10 cellular contexts compared by ENCODE assay signal in genomic region chr2:38105911-38106310, GRCh38. TPM values are rescaled to one million over a fixed set of nuclear protein-coding genes. Genes with fewer than 3 reads are reported as not detected.
DNase-seq lines count a peak whose midpoint lies in the region; ATAC-seq and TF ChIP-seq lines count a peak whose summit lies in the region.
"Had no signal": no experiment of that assay in that cellular context is flagged by ENCODE, and none has a peak within 500 bp of the region (broad histone marks: within the 10 kb centered on the region; RNA-seq: fewer than 3 reads in every experiment).

No MANE protein-coding gene starts in this region.

- intact Hi-C loops in CD14-positive monocyte (cut with micrococcal nuclease) (no loop called here), mammary epithelial cell (cut with micrococcal nuclease) (loop anchor here (1.0 kb wide), 1 partner anchor 8 kb away; no protein-coding TSS in a partner anchor)

- H3K79me2 ChIP-seq in OCI-LY3 (ENCODE audit: low read length) (no peaks in the 10 kb centered on the region), mammary epithelial cell (ENCODE audit: insufficient read depth, low read length) (no peaks in the 10 kb centered on the region)

- H3K36me3 ChIP-seq in OCI-LY3 (replicated peaks; ENCODE audit: low read depth, low read length) (no peaks in the 10 kb centered on the region), mammary epithelial cell (ENCODE audit: insufficient read depth, low read length) (no peaks in the 10 kb centered on the region)
- H3K36me3 ChIP-seq: BLaER1 treated with 17β-estradiol and CSF1 and Interleukin-3, amounts not matched to agents 10 nM and 100 nM had no signal

- in situ Hi-C loops in mammary epithelial cell (cut with MboI; ENCODE audit: low sequenced_read_pairs in 2 of 2): loop anchor here in 1 of 2 donors (10.0 kb wide), 1 partner anchor 121 kb away; no protein-coding TSS in a partner anchor

- CTCF ChIA-PET in mammary epithelial cell (lab: Charles Lee; ENCODE audit: low non-redundant PET): no interaction called here
- CTCF ChIA-PET in HEK293T (lab: Yijun Ruan, JAX): interaction anchor here (0.6 to 0.9 kb wide), 2 partner anchors 29 to 124 kb away, joined by 3 read pairs; no protein-coding TSS in a partner anchor

- H3K9ac ChIP-seq in OCI-LY3 (ENCODE audit: low read length) (no peak overlapping the region), mammary epithelial cell (ENCODE audit: insufficient read depth, low read length) (no peak overlapping the region)

- H3K4me3 ChIP-seq in OCI-LY3 (ENCODE audit: low read length): no peak overlapping the region
- no peak overlapping the region for H3K4me3 ChIP-seq in mammary epithelial cell (replicated peaks in 1 of 3; ENCODE audit: insufficient read depth in 1 of 3, low read depth in 2 of 3, low read length in 3 of 3)
- H3K4me3 ChIP-seq: BLaER1 treated with 17β-estradiol and CSF1 and Interleukin-3, amounts not matched to agents 10 nM and 100 nM had no signal

- dilution Hi-C loops in mammary epithelial cell (cut with HindIII; ENCODE audit: low sequenced_read_pairs): no loop called here

- H3K36me3 Mint-ChIP-seq in CD14-positive monocyte: peaks cover 7 to 9% of the 10 kb centered on the region in 2 donors
- peaks cover 12% of the 10 kb centered on the region for H3K36me3 Mint-ChIP-seq in osteocyte (ENCODE audit: unreplicated experiment)
- H3K36me3 Mint-ChIP-seq in stimulated activated memory B cell treated with anti-CD40 and anti-IgM and Interleukin-4, amounts not matched to agents 10 μg/mL and 1 μg/mL and 100 μg/mL, for 72 hours: no peaks in the 10 kb centered on the region
- H3K36me3 Mint-ChIP-seq in naive thymus-derived CD8-positive, alpha-beta T cell: peaks cover 2 to 10% (median 8%) of the 10 kb centered on the region in 3 donors

- no TSS peak for BruUV-seq in mammary epithelial cell (replicated peaks; lab: Mats Ljungman, UMichigan)

- H3K9me3 ChIP-seq in OCI-LY3 (ENCODE audit: insufficient read depth, low read length) (no peaks in the 10 kb centered on the region), mammary epithelial cell (replicated peaks; ENCODE audit: insufficient read depth, low read length) (no peaks in the 10 kb centered on the region)

- POLR2A ChIA-PET in naive thymus-derived CD8-positive, alpha-beta T cell (lab: Charles Lee): no interaction called here
- POLR2A ChIA-PET in HEK293T (lab: Yijun Ruan, JAX): interaction anchor here (2.1 kb wide), 1 partner anchor 29 kb away, joined by 10 read pairs; the partner anchor contains the start of gene CYP1B1

- H3K4me1 ChIP-seq in OCI-LY3 (ENCODE audit: low read length): peaks cover 27% of the 10 kb centered on the region
- H3K4me1 ChIP-seq in mammary epithelial cell (ENCODE audit: insufficient read depth, low read length): peaks cover 27% of the 10 kb centered on the region

- TF ChIP-seq CTCF in CD14-positive monocyte (IDR thresholded peaks at IDR 0.05) (no peak), OCI-LY3 (IDR thresholded peaks at IDR 0.05; ENCODE audit: low read depth, low read length) (no peak), mammary epithelial cell (conservative IDR thresholded peaks at IDR 0.05 in 1 of 2, IDR thresholded peaks at IDR 0.05 in 1 of 2; ENCODE audit: extremely low read depth in 1 of 2, insufficient read depth in 1 of 2, low read depth in 1 of 2, low read length in 2 of 2) (no peak), osteocyte (IDR thresholded peaks at IDR 0.05) (no peak)

- H3K4me3 Mint-ChIP-seq in CD14-positive monocyte (peak overlapping the region in 1 of 2 donors; percentile 59), osteocyte (ENCODE audit: unreplicated experiment) (peak overlapping the region; percentile 7)
- H3K4me3 Mint-ChIP-seq in stimulated activated memory B cell treated with anti-CD40 and anti-IgM and Interleukin-4, amounts not matched to agents 10 μg/mL and 1 μg/mL and 100 μg/mL, for 72 hours: no peak overlapping the region
- H3K4me3 Mint-ChIP-seq in naive thymus-derived CD8-positive, alpha-beta T cell: no peak overlapping the region

- H3K27ac ChIP-seq in OCI-LY3 (ENCODE audit: low read length) (no peak overlapping the region), mammary epithelial cell (ENCODE audit: insufficient read depth, low read depth, low read length) (peak overlapping the region; percentile 74)

- DNase-seq in CD14-positive monocyte (ENCODE audit: low spot score): no peak
- no peak for DNase-seq in mammary epithelial cell
- DNase-seq in osteocyte (ENCODE audit: extremely low spot score, unreplicated experiment): no peak
- DNase-seq in naive thymus-derived CD8-positive, alpha-beta T cell: no peak
- DNase-seq in HEK293T (ENCODE audit: extremely low spot score): no peak

- H3K27ac Mint-ChIP-seq in CD14-positive monocyte (peak overlapping the region in 5 of 7 donors; percentile 32 to 92 (median 89)), osteocyte (ENCODE audit: unreplicated experiment) (peak overlapping the region; percentile 98)
- H3K27ac Mint-ChIP-seq in stimulated activated memory B cell treated with anti-CD40 and anti-IgM and Interleukin-4, amounts not matched to agents 10 μg/mL and 1 μg/mL and 100 μg/mL, for 72 hours: no peak overlapping the region
- H3K27ac Mint-ChIP-seq in naive thymus-derived CD8-positive, alpha-beta T cell: peak overlapping the region in 2 of 10 donors; percentile 51 to 53

- H4K20me1 ChIP-seq in OCI-LY3 (ENCODE audit: insufficient read depth, low read length): no peaks in the 10 kb centered on the region
- H4K20me1 ChIP-seq in mammary epithelial cell (ENCODE audit: insufficient read depth, low read length): no peaks in the 10 kb centered on the region
- H4K20me1 ChIP-seq: BLaER1 treated with 17β-estradiol and CSF1 and Interleukin-3, amounts not matched to agents 10 nM and 100 nM had no signal

- H3K4me2 ChIP-seq in OCI-LY3 (ENCODE audit: low read length): peak overlapping the region; percentile 40; the same call in 1 of the 2 replicates
- H3K4me2 ChIP-seq in mammary epithelial cell (ENCODE audit: insufficient read depth, low read depth, low read length): no peak overlapping the region

- H3K4me1 Mint-ChIP-seq in CD14-positive monocyte (peaks cover 19% of the 10 kb centered on the region), osteocyte (ENCODE audit: unreplicated experiment) (peaks cover 44% of the 10 kb centered on the region)
- peaks cover 9% of the 10 kb centered on the region for H3K4me1 Mint-ChIP-seq in stimulated activated memory B cell treated with anti-CD40 and anti-IgM and Interleukin-4, amounts not matched to agents 10 μg/mL and 1 μg/mL and 100 μg/mL, for 72 hours
- no peaks in the 10 kb centered on the region for H3K4me1 Mint-ChIP-seq in naive thymus-derived CD8-positive, alpha-beta T cell

- H3K27me3 ChIP-seq in OCI-LY3 (ENCODE audit: low read depth, low read length): peaks cover 12% of the 10 kb centered on the region; the same call in 1 of the 2 replicates
- no peaks in the 10 kb centered on the region for H3K27me3 ChIP-seq in mammary epithelial cell (ENCODE audit: insufficient read depth, low read length)
- H3K27me3 ChIP-seq: BLaER1 treated with 17β-estradiol and CSF1 and Interleukin-3, amounts not matched to agents 10 nM and 100 nM had no signal

- no peak for ATAC-seq in stimulated activated memory B cell treated with anti-CD40 and anti-IgM and Interleukin-4, amounts not matched to agents 10 μg/mL and 1 μg/mL and 100 μg/mL, for 72 hours
- ATAC-seq in naive thymus-derived CD8-positive, alpha-beta T cell: no peak
- no peak for ATAC-seq in HG02938 (IDR thresholded peaks at IDR 0.05; ENCODE audit: unreplicated experiment)

- H3K9me3 Mint-ChIP-seq in CD14-positive monocyte: peaks cover 0 to 8% (median 5%) of the 10 kb centered on the region in 7 donors
- peaks cover 18% of the 10 kb centered on the region for H3K9me3 Mint-ChIP-seq in osteocyte (ENCODE audit: unreplicated experiment)
- peaks cover 3% of the 10 kb centered on the region for H3K9me3 Mint-ChIP-seq in stimulated activated memory B cell treated with anti-CD40 and anti-IgM and Interleukin-4, amounts not matched to agents 10 μg/mL and 1 μg/mL and 100 μg/mL, for 72 hours
- peaks cover 0 to 21% (median 13%) of the 10 kb centered on the region in 9 donors for H3K9me3 Mint-ChIP-seq in naive thymus-derived CD8-positive, alpha-beta T cell

- H3K27me3 Mint-ChIP-seq in CD14-positive monocyte (ENCODE audit: low read depth in 3 of 3) (peaks cover 16 to 19% (median 17%) of the 10 kb centered on the region in 3 donors), osteocyte (ENCODE audit: unreplicated experiment) (no peaks in the 10 kb centered on the region)
- H3K27me3 Mint-ChIP-seq in stimulated activated memory B cell treated with anti-CD40 and anti-IgM and Interleukin-4, amounts not matched to agents 10 μg/mL and 1 μg/mL and 100 μg/mL, for 72 hours: peaks cover 36% of the 10 kb centered on the region
- H3K27me3 Mint-ChIP-seq in naive thymus-derived CD8-positive, alpha-beta T cell: peaks cover 6 to 28% (median 9%) of the 10 kb centered on the region in 5 donors

- 97% methylated on average over 6 of the region's 7 CpGs for WGBS in mammary epithelial cell (ENCODE audit: low coverage, missing lambda C conversion rate)

- H2AFZ ChIP-seq in OCI-LY3 (ENCODE audit: low read depth, low read length) (no peak overlapping the region), mammary epithelial cell (ENCODE audit: low read depth, low read length) (no peak overlapping the region)

TF ChIP-seq in HEK293T, 16 proteins besides CTCF, POLR2A, EP300 and RAD21:
- TF ChIP-seq ARNT (IDR thresholded peaks at IDR 0.05) (no peak), PKNOX1 (IDR thresholded peaks at IDR 0.05) (no peak), FOXK2 (IDR thresholded peaks at IDR 0.05) (no peak), BHLHE40 (IDR thresholded peaks at IDR 0.05; ENCODE audit: borderline replicate concordance) (no peak), SUZ12 (IDR thresholded peaks at IDR 0.05) (no peak), NFRKB (IDR thresholded peaks at IDR 0.05) (no peak), LEF1 (IDR thresholded peaks at IDR 0.05; ENCODE audit: borderline replicate concordance) (no peak), ZNF384 (IDR thresholded peaks at IDR 0.05) (no peak)

RNA-seq across cellular contexts. Expression of gene CYP1B1, which starts 30.0 kb away (rescaled TPM):
- polyA plus RNA-seq in CD14-positive monocyte (100 to 1,000 TPM; 162 to 250 TPM), mammary epithelial cell (4.1 TPM)
- total RNA-seq in mammary epithelial cell (100 to 1,000 TPM in 1 of 2 donors, 10 to 100 TPM in 1; 13.8 to 317 TPM), osteocyte (137 and 145 TPM in 2 replicates)
- 7.2 TPM for polyA minus RNA-seq in mammary epithelial cell
- 1 to 10 TPM; 2.3 to 3.9 TPM for total RNA-seq in naive thymus-derived CD8-positive, alpha-beta T cell
- under 1 TPM in 2 of 3 donors, not detected in 1; 0.10 to 0.14 TPM for polyA plus RNA-seq in naive thymus-derived CD8-positive, alpha-beta T cell
- total RNA-seq: endothelial cell of umbilical vein had no signal
